ENCODE assay signal across 9 cellular contexts in genomic region chr7:27774717-27775328, GRCh38. TPM values are rescaled to one million over a fixed set of nuclear protein-coding genes. Genes with fewer than 3 reads are reported as not detected.
DNase-seq lines count a peak whose midpoint lies in the region; ATAC-seq and TF ChIP-seq lines count a peak whose summit lies in the region.
"Had no signal": no experiment of that assay in that cellular context is flagged by ENCODE, and none has a peak within 500 bp of the region (broad histone marks: within the 10 kb centered on the region; RNA-seq: fewer than 3 reads in every experiment).

No MANE protein-coding gene starts in this region.

- H3K4me2 ChIP-seq in mesenchymal stem cell (ENCODE audit: low read length, poor library complexity, severe bottlenecking), result no peak overlapping the region

- no peak overlapping the region for H2BK120ac ChIP-seq in mesenchymal stem cell (ENCODE audit: low read depth, low read length)

- H3K18ac ChIP-seq in mesenchymal stem cell (ENCODE audit: low read depth in 1 of 2, low read length in 2 of 2), result no peak overlapping the region

- no peaks in the 10 kb centered on the region for H3K27me3 ChIP-seq in brain microvascular endothelial cell (replicated peaks)
- H3K27me3 ChIP-seq in mesenchymal stem cell (ENCODE audit: control insufficient read depth in 1 of 2, insufficient read depth in 1 of 2, low read length in 2 of 2), result no peaks in the 10 kb centered on the region

- H3K79me1 ChIP-seq in mesenchymal stem cell (replicated peaks; ENCODE audit: low read length, poor library complexity, severe bottlenecking), result peaks cover 13% of the 10 kb centered on the region

- in situ Hi-C loops in KBM-7 (cut with MboI; ENCODE audit: low pct_unique_long_range_greater_than_20kb, low sequenced_read_pairs), result no loop called here
- in situ Hi-C loops in brain microvascular endothelial cell (cut with HindIII; ENCODE audit: low pct_ligation_motif_present, low sequenced_read_pairs), result no loop called here

- H2AK5ac ChIP-seq in mesenchymal stem cell (ENCODE audit: low read length, severe bottlenecking), result no peak overlapping the region

- no peak overlapping the region for H2BK12ac ChIP-seq in mesenchymal stem cell (ENCODE audit: low read length in 2 of 2)

- no peaks in the 10 kb centered on the region for H3K9me3 ChIP-seq in mesenchymal stem cell (ENCODE audit: control insufficient read depth, low read length)

- peak; percentile 65 for TF ChIP-seq CTCF in brain microvascular endothelial cell (IDR thresholded peaks at IDR 0.05; ENCODE audit: low read depth, low read length, missing control alignments)

- DNase-seq in Ammon's horn (ENCODE audit: low spot score) (peak; percentile 16), KBM-7 (peak; percentile 54), brain microvascular endothelial cell (peak; percentile 21), mesenchymal stem cell (peak; percentile 47), cerebellar nuclear complex (lab: John Stamatoyannopoulos, UW) (no peak), iPS-NIHi7 (ENCODE audit: extremely low spot score) (no peak)
- DNase-seq: stimulated activated CD4-positive, alpha-beta T cell treated with anti-CD3 and anti-CD28 coated beads, Interleukin-2, amount 100 ng/mL, for 24 hours had no signal

- H2BK5ac ChIP-seq in mesenchymal stem cell (ENCODE audit: low read depth, low read length, poor library complexity, severe bottlenecking), result no peak overlapping the region

- no peak overlapping the region for H2BK15ac ChIP-seq in mesenchymal stem cell (ENCODE audit: low read depth, poor library complexity, severe bottlenecking)

- H3K23ac ChIP-seq in mesenchymal stem cell (ENCODE audit: low read length in 2 of 2), result no peak overlapping the region

- no peak overlapping the region for H3K27ac ChIP-seq in brain microvascular endothelial cell
- no peak overlapping the region for H3K27ac ChIP-seq in mesenchymal stem cell (ENCODE audit: low read length, poor library complexity, severe bottlenecking)

- H3K4me3 ChIP-seq in brain microvascular endothelial cell (ENCODE audit: low read depth, low read length), result no peak overlapping the region
- H3K4me3 ChIP-seq in mesenchymal stem cell (ENCODE audit: insufficient read depth in 1 of 2, low read depth in 1 of 2, low read length in 2 of 2), result no peak overlapping the region

- no peak overlapping the region for H4K91ac ChIP-seq in mesenchymal stem cell (ENCODE audit: low read length)

- H4K8ac ChIP-seq in mesenchymal stem cell (ENCODE audit: low read length), result no peak overlapping the region

- H3K4ac ChIP-seq in mesenchymal stem cell (ENCODE audit: low read depth in 1 of 2, low read length in 2 of 2), result no peak overlapping the region

- ATAC-seq in GM21447 (IDR thresholded peaks at IDR 0.05; ENCODE audit: unreplicated experiment) (no peak), GM18873 (IDR thresholded peaks at IDR 0.05; ENCODE audit: low FRiP score, unreplicated experiment) (no peak)

- H3K36me3 ChIP-seq in brain microvascular endothelial cell (replicated peaks), result peaks cover 8% of the 10 kb centered on the region
- peaks cover 0 to 39% of the 10 kb centered on the region in 2 experiments for H3K36me3 ChIP-seq in mesenchymal stem cell (ENCODE audit: control insufficient read depth in 1 of 2, insufficient read depth in 2 of 2, low read depth in 1 of 2, low read length in 2 of 2)

- H3K4me1 ChIP-seq in mesenchymal stem cell (ENCODE audit: control insufficient read depth, insufficient read depth, low read depth, low read length), result no peaks in the 10 kb centered on the region

- no peak overlapping the region for H2AFZ ChIP-seq in mesenchymal stem cell (ENCODE audit: low read depth, low read length)

- no CpG with 5 or more reads among the region's 2 CpGs for WGBS in mesenchymal stem cell

- H3K9ac ChIP-seq in mesenchymal stem cell (ENCODE audit: low read length), result no peak overlapping the region

- H3K14ac ChIP-seq in mesenchymal stem cell (ENCODE audit: low read length in 2 of 2), result no peak overlapping the region

RNA-seq across cellular contexts. Expression of gene TAX1BP1, which starts 34.9 kb away (rescaled TPM):
- polyA plus RNA-seq in mesenchymal stem cell (2013, experiment 1 of 2), result 106 TPM
- polyA plus RNA-seq in mesenchymal stem cell (2013, experiment 2 of 2), result 109 TPM

Comparison
In these comparisons a context has a peak if more than half of its experiments do, and no peak if none do; other contexts are left out.
1. DNase-seq: peak in Ammon's horn (single experiment), KBM-7 (single experiment), brain microvascular endothelial cell (single experiment) and mesenchymal stem cell (single experiment); none in cerebellar nuclear complex (0 of 2) and iPS-NIHi7 (single experiment).